ENCODE assay signal across 8 cellular contexts in the genomic region with DNA sequence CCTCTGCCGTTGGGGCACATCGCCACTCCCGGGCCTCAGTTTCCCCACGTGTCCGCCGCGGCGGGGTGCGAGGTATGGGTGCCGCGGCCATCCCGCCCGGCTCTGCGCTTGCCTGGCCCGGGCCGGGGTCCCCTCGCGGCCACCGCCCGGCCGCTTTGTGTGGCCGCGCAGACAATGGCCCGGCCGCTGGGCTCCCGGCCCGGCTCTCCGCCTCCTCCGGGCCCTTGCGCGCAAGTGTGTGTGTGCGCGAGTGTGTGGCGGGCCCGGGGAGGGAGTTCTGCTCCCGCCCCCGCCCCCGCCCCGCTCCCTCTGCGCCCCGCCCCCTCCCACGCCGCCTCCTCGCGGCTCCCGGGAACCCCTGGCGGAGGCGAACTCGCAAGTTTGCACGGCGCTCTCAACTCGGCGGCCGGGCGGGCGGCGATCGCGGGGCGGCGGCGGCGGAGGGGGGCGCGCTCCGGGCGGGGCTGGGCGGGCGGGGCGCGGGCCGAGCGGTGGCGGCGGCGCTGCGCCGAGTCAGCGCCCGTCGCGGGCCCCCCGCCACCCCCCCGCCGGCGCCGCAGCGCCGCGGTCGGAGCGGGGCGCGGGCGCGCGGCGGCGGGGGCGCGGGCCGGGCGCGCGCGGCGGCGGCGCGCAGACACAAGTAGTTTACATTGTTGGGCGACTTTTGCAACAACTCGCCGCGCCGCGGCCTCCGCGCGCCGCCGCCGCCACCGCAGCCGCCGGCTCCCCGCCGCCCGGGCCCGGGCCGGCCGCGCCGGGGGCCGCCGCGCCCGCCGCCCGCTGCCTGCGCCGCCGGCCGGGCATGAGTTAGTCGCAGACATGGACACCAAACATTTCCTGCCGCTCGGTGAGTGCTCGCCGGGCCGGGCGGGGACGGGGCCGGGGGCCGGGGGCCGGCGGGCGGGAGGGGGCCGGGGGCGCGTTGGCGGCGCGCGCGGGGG. TPM values are rescaled to one million over a fixed set of nuclear protein-coding genes. Genes with fewer than 3 reads are reported as not detected.
DNase-seq lines count a peak whose midpoint lies in the region; ATAC-seq, FAIRE-seq and TF ChIP-seq lines count a peak whose summit lies in the region.

A gene (plus strand): TSS at position 643 of the 941 bp plus-strand sequence. CDS start 177 bp downstream, at position 820.

- peak within 1 kb of the TSS; percentile 96 for H3K27ac ChIP-seq in cardiac muscle cell
- peak within 1 kb of the TSS; percentile 84 to 91 (median 88) for H3K27ac ChIP-seq in pancreas
- peak within 1 kb of the TSS; percentile 93 to 96 (median 94) for H3K27ac ChIP-seq in upper lobe of left lung

- no peak for FAIRE-seq in pancreas (lab: Jason Lieb, UNC)

- TF ChIP-seq POLR2A in upper lobe of left lung (IDR thresholded peaks at IDR 0.05) = peak in 3 of 4 donors; percentile 84 to 92 (median 87)
- no peak for TF ChIP-seq POLR2A in GM18505 (IDR thresholded peaks at IDR 0.05; ENCODE audit: borderline replicate concordance, extremely low read depth, insufficient read depth, insufficient read length)

- peak; percentile 63 to 79 (median 69) for ATAC-seq in pancreas
- peak; percentile 50 to 84 for ATAC-seq in upper lobe of left lung (ENCODE audit: low FRiP score in 2 of 2)
- no peak for ATAC-seq in GM18505 (IDR thresholded peaks at IDR 0.05; ENCODE audit: unreplicated experiment)

- DNase-seq in DMS114 treated with DMSO at 0.1 percent for 48 hours (lab: John Stamatoyannopoulos, UW; ENCODE audit: unreplicated experiment) = peak; percentile 36
- peak; percentile 98 for DNase-seq in HuH-7.5 (ENCODE audit: low spot score)
- DNase-seq in SKM-1 treated with dmso at 0.1 percent for 144 hours (lab: John Stamatoyannopoulos, UW; ENCODE audit: unreplicated experiment) = peak; percentile 77
- DNase-seq in amniotic epithelial cell (ENCODE audit: low read depth) = peak; percentile 78
- DNase-seq in cardiac muscle cell (ENCODE audit: low read depth in 1 of 2, low spot score in 1 of 2) = peak; percentile 93
- DNase-seq in pancreas = peak; percentile 81 to 92 (median 88)
- DNase-seq in upper lobe of left lung = peak; percentile 84 to 97

- H3K4me1 ChIP-seq in cardiac muscle cell (ENCODE audit: low read depth) (peaks cover 63% of the 10 kb centered on the region), pancreas (peaks cover 10 to 30% (median 30%) of the 10 kb centered on the region in 3 donors), upper lobe of left lung (peaks cover 49 to 63% (median 57%) of the 10 kb centered on the region in 4 donors)

- no peak for TF ChIP-seq EP300 in upper lobe of left lung (IDR thresholded peaks at IDR 0.05)

- H3K9me3 ChIP-seq in cardiac muscle cell (ENCODE audit: low read depth) (no peaks in the 10 kb centered on the region), pancreas (no peaks in the 10 kb centered on the region), upper lobe of left lung (no peaks in the 10 kb centered on the region)

- H3K4me3 ChIP-seq in cardiac muscle cell (peak within 1 kb of the TSS; percentile 70), pancreas (peak within 1 kb of the TSS; percentile 61 to 86 (median 68)), upper lobe of left lung (peak within 1 kb of the TSS; percentile 53 to 85 (median 82))

- intact Hi-C loops in pancreas (cut with DNase I) = loop anchor here in 1 of 3 donors (5.0 to 10.0 kb wide), 2 partner anchors 116 to 151 kb away; no protein-coding TSS in a partner anchor

- 0 to 1% methylated on average over 38 to 164 of the region's 164 CpGs for WGBS in pancreas, 2 donors
- 0% methylated on average over 9 to 27 of the region's 164 CpGs for WGBS in upper lobe of left lung, 2 donors

- H3K36me3 ChIP-seq in cardiac muscle cell (no peaks in the 10 kb centered on the region), pancreas (no peaks in the 10 kb centered on the region), upper lobe of left lung (no peaks in the 10 kb centered on the region)

- H3K27me3 ChIP-seq in cardiac muscle cell (no peaks in the 10 kb centered on the region), pancreas (no peaks in the 10 kb centered on the region), upper lobe of left lung (no peaks in the 10 kb centered on the region)

- TF ChIP-seq CTCF in cardiac muscle cell (IDR thresholded peaks at IDR 0.05; ENCODE audit: low read depth, low read length) = no peak
- TF ChIP-seq CTCF in pancreas (IDR thresholded peaks at IDR 0.05) = no peak
- TF ChIP-seq CTCF in upper lobe of left lung (IDR thresholded peaks at IDR 0.05) = peak in 2 of 6 experiments; percentile 17 to 22

RNA-seq across cellular contexts. Expression of the gene that starts here (rescaled TPM):
- total RNA-seq in cardiac muscle cell = 46.1 and 50.4 TPM in 2 replicates
- polyA plus RNA-seq in cardiac muscle cell = 32.9 and 41.4 TPM in 2 replicates
- 10 to 100 TPM; 20.2 to 34.1 (median 22.9) TPM for total RNA-seq in pancreas
- polyA plus RNA-seq in pancreas = 10 to 100 TPM; 22.4 to 35.1 TPM
- total RNA-seq in upper lobe of left lung = 10 to 100 TPM; 43.8 to 92.7 (median 74.1) TPM

Comparison
In these comparisons a context has a peak if more than half of its experiments do, and no peak if none do; other contexts are left out.
1. DNase-seq: peak in every context shown above with its lines; median percentile 98 in HuH-7.5; 93 in cardiac muscle cell; 90 in upper lobe of left lung; 88 in pancreas; 78 in amniotic epithelial cell; 77 in SKM-1 treated with dmso at 0.1 percent for 144 hours; 36 in DMS114 treated with DMSO at 0.1 percent for 48 hours.